9 cellular contexts compared by ENCODE assay signal in genomic region chr14:51880810-51881580, GRCh38. TPM values are rescaled to one million over a fixed set of nuclear protein-coding genes. Genes with fewer than 3 reads are reported as not detected.
A peak's percentile ranks its signal among the peaks of the same experiment; 100 is the strongest.
DNase-seq lines count a peak whose midpoint lies in the region; ATAC-seq, FAIRE-seq and TF ChIP-seq lines count a peak whose summit lies in the region.
"Had no signal": no experiment of that assay in that cellular context is flagged by ENCODE, and none has a peak within 500 bp of the region (broad histone marks: within the 10 kb centered on the region; RNA-seq: fewer than 3 reads in every experiment).

No MANE protein-coding gene starts in this region.

- no peak overlapping the region for H4K91ac ChIP-seq in H1 (replicated peaks; ENCODE audit: insufficient read length, low read length)

- FAIRE-seq in H1 (lab: Jason Lieb, UNC) = no peak

- no peak for TF ChIP-seq EP300 in H1 (IDR thresholded peaks at IDR 0.05; ENCODE audit: borderline replicate concordance in 1 of 2, low read depth in 2 of 2, low read length in 2 of 2)

- H3K79me1 ChIP-seq in H1 (ENCODE audit: low read depth, low read length) = no peaks in the 10 kb centered on the region

- no peak overlapping the region for H2BK12ac ChIP-seq in H1 (ENCODE audit: low read depth, low read length)

- H3K9me3 ChIP-seq in BE2C (no peaks in the 10 kb centered on the region), H1 (ENCODE audit: insufficient read depth in 2 of 2, low read depth in 1 of 2, low read length in 1 of 2) (no peaks in the 10 kb centered on the region)

- no peak overlapping the region for H3K56ac ChIP-seq in H1 (replicated peaks; ENCODE audit: insufficient read length, low read depth, low read length)

- H2BK5ac ChIP-seq in H1 (ENCODE audit: low read depth, low read length) = no peak overlapping the region

- no peak overlapping the region for H3K27ac ChIP-seq in H1 (ENCODE audit: low read depth, low read length)

- H3K4ac ChIP-seq in H1 (replicated peaks; ENCODE audit: insufficient read length, low read depth, low read length) = no peak overlapping the region

- CTCF ChIA-PET in H1 (lab: Charles Lee; ENCODE audit: partially characterized antibody) = interaction anchor here (0.7 to 2.2 kb wide), 4 partner anchors 10 to 96 kb away, joined by 3 to 8 read pairs (median 4); no protein-coding TSS in a partner anchor

- H2BK20ac ChIP-seq in H1 (ENCODE audit: low read length) = no peak overlapping the region

- POLR2A ChIA-PET in H1 (lab: Charles Lee; ENCODE audit: partially characterized antibody) = no interaction called here

- H4K5ac ChIP-seq in H1 (ENCODE audit: insufficient read length, low read depth, low read length) = no peak overlapping the region

- H3K23ac ChIP-seq in H1 (ENCODE audit: insufficient read length) = no peak overlapping the region

- no peak overlapping the region for H3K4me3 ChIP-seq in BE2C (ENCODE audit: low read depth, low read length)
- no peak overlapping the region for H3K4me3 ChIP-seq in H1 (ENCODE audit: extremely low read depth in 1 of 4, insufficient read depth in 2 of 4, low read depth in 3 of 4, low read length in 4 of 4)
- H3K4me3 ChIP-seq: SK-N-MC had no signal

- H3K27me3 ChIP-seq in BE2C (no peaks in the 10 kb centered on the region), H1 (replicated peaks in 1 of 4; ENCODE audit: control insufficient read depth in 3 of 4, extremely low read depth in 1 of 4, insufficient read depth in 3 of 4, low read length in 3 of 4) (no peaks in the 10 kb centered on the region)

- H3K23me2 ChIP-seq in H1 (ENCODE audit: low read depth, low read length) = no peaks in the 10 kb centered on the region

- no peaks in the 10 kb centered on the region for H3K79me2 ChIP-seq in H1 (ENCODE audit: control insufficient read depth in 1 of 2, insufficient read depth in 2 of 2, low read length in 2 of 2)

- H3K9ac ChIP-seq in H1 (replicated peaks in 1 of 4; ENCODE audit: extremely low read depth in 1 of 4, low read depth in 3 of 4, low read length in 3 of 4) = no peak overlapping the region

- no peak for TF ChIP-seq POLR2A in H1 (IDR thresholded peaks at IDR 0.05; ENCODE audit: control extremely low read depth in 1 of 2, low read depth in 2 of 2, low read length in 2 of 2)

- peaks cover 28% of the 10 kb centered on the region for H3K4me1 ChIP-seq in BE2C
- no peaks in the 10 kb centered on the region for H3K4me1 ChIP-seq in H1 (replicated peaks in 1 of 4; ENCODE audit: control insufficient read depth in 3 of 4, insufficient read depth in 4 of 4, low read length in 3 of 4)

- H3K4me2 ChIP-seq in H1 (ENCODE audit: insufficient read depth in 1 of 2, low read depth in 2 of 2, low read length in 2 of 2) = no peak overlapping the region

- H4K20me1 ChIP-seq in H1 (replicated peaks in 1 of 2; ENCODE audit: control insufficient read depth in 1 of 2, insufficient read depth in 2 of 2, low read length in 2 of 2) = no peaks in the 10 kb centered on the region

- no peak overlapping the region for H2BK15ac ChIP-seq in H1 (ENCODE audit: low read length)

- 0 out of 2 replicates have a peak overlapping the region, but pooled peaks have one; percentile 30 for H2AFZ ChIP-seq in H1 (ENCODE audit: low read length)

- WGBS in H1 (ENCODE audit: extremely low coverage in 1 of 2, insufficient coverage in 1 of 2, insufficient read length in 1 of 2, insufficient replicate concordance in 2 of 2, low coverage in 1 of 2, low lambda C conversion rate in 2 of 2, missing lambda C conversion rate in 1 of 2), 2 experiments = 79% methylated on average over 7 of the region's 7 CpGs; no CpG with 5 or more reads in 1 of the 2 experiments

- H3K18ac ChIP-seq in H1 (ENCODE audit: extremely low read depth, low read length) = no peak overlapping the region

- H3K36me3 ChIP-seq in BE2C (no peaks in the 10 kb centered on the region; the same call in 1 of the 2 replicates), H1 (ENCODE audit: control insufficient read depth in 2 of 4, insufficient read depth in 4 of 4, low read length in 3 of 4) (no peaks in the 10 kb centered on the region)

- TF ChIP-seq CTCF in BE2C (IDR thresholded peaks at IDR 0.05; ENCODE audit: low read depth, low read length) (0 out of 2 replicates have a peak, but pooled peaks have one; percentile 15), H1 (IDR thresholded peaks at IDR 0.05; ENCODE audit: control extremely low read depth in 1 of 3, insufficient read depth in 1 of 3, low read depth in 1 of 3, low read length in 3 of 3) (no peak)

- no peak overlapping the region for H3K14ac ChIP-seq in H1 (ENCODE audit: insufficient read length)

- H4K8ac ChIP-seq in H1 (ENCODE audit: extremely low read depth, insufficient read depth, low read length) = no peak overlapping the region

- no peak overlapping the region for H2AK5ac ChIP-seq in H1 (ENCODE audit: low read depth, low read length)

- DNase-seq in BE2C (no peak), H1 (ENCODE audit: low read depth in 1 of 2, low spot score in 2 of 2) (no peak), HUDEP-2 (lab: John Stamatoyannopoulos, UW; ENCODE audit: unreplicated experiment in 76 of 76) (no peak), NCI-H2107 (lab: John Stamatoyannopoulos, UW) (no peak), NCI-H1417 treated with DMSO at 0.1 percent for 48 hours (lab: John Stamatoyannopoulos, UW) (no peak), putamen (ENCODE audit: low spot score) (no peak)

- ATAC-seq in GM18907 (IDR thresholded peaks at IDR 0.05; ENCODE audit: unreplicated experiment) (peak; percentile 54), HG03039 (IDR thresholded peaks at IDR 0.05; ENCODE audit: unreplicated experiment) (peak; percentile 53)

- no peak for TF ChIP-seq RAD21 in H1 (IDR thresholded peaks at IDR 0.05 in 1 of 2, conservative IDR thresholded peaks at IDR 0.05 in 1 of 2; ENCODE audit: low read depth in 2 of 2, low read length in 2 of 2)

- H2BK120ac ChIP-seq in H1 (replicated peaks; ENCODE audit: low read depth, low read length) = no peak overlapping the region

TF ChIP-seq in H1, 55 proteins besides CTCF, POLR2A, EP300 and RAD21:
- TF ChIP-seq TAF1 (IDR thresholded peaks at IDR 0.05; ENCODE audit: low read depth, low read length) (no peak), NRF1 (IDR thresholded peaks at IDR 0.05; ENCODE audit: low read depth, low read length) (no peak), JUN (IDR thresholded peaks at IDR 0.05; ENCODE audit: low read depth, low read length) (no peak), CEBPB (IDR thresholded peaks at IDR 0.05; ENCODE audit: low read depth, low read length) (no peak), HDAC2 (IDR thresholded peaks at IDR 0.05; ENCODE audit: borderline replicate concordance in 1 of 2, low read depth in 2 of 2, low read length in 2 of 2) (no peak), BACH1 (IDR thresholded peaks at IDR 0.05; ENCODE audit: low read length) (no peak), USF2 (IDR thresholded peaks at IDR 0.05; ENCODE audit: low read length) (no peak), GTF2F1 (IDR thresholded peaks at IDR 0.05; ENCODE audit: borderline replicate concordance, low read depth, low read length) (no peak), RBBP5 (IDR thresholded peaks at IDR 0.05; ENCODE audit: borderline replicate concordance, low read depth, low read length) (no peak), TCF12 (IDR thresholded peaks at IDR 0.05; ENCODE audit: low read depth, low read length) (no peak), FOSL1 (IDR thresholded peaks at IDR 0.05; ENCODE audit: insufficient read depth, low read depth, low read length) (no peak), SIX5 (IDR thresholded peaks at IDR 0.05; ENCODE audit: low read depth, low read length) (no peak), SAP30 (IDR thresholded peaks at IDR 0.05; ENCODE audit: insufficient read depth, insufficient replicate concordance, low read length) (no peak), SRF (IDR thresholded peaks at IDR 0.05; ENCODE audit: low read depth, low read length) (no peak), EGR1 (IDR thresholded peaks at IDR 0.05; ENCODE audit: borderline replicate concordance, low read depth, low read length) (no peak), MAFK (IDR thresholded peaks at IDR 0.05; ENCODE audit: low read depth, low read length) (no peak), SUZ12 (IDR thresholded peaks at IDR 0.05; ENCODE audit: low read length) (no peak)

RNA-seq across cellular contexts. Expression of gene GNG2, which starts 20.6 kb away (rescaled TPM):
- 50.1 TPM for polyA plus RNA-seq in BE2C (2012; ENCODE audit: insufficient read depth, insufficient read length, low read depth)
- 17.9 and 18.5 TPM in 2 replicates for total RNA-seq in H1 (2021; fragmentation: NEBNext Ultra II Directional; extraction: Animal tissue kit (Norgen Biotek cat#: 25700))
- 5.5 and 8.2 TPM in 2 replicates for polyA plus RNA-seq in H1 (2011; rRNA removed)
- polyA plus RNA-seq in H1 (2011; cell fraction: cytosol; rRNA removed) = 8.5 TPM
- polyA plus RNA-seq in H1 (2011; cell fraction: nucleus; rRNA removed) = 5.6 TPM
- 8.2 to 18.2 TPM (median 10.6 TPM) in 4 replicates for polyA plus RNA-seq in H1 (2012, experiment 1 of 2)
- 2.6 TPM for polyA plus RNA-seq in H1 (2012, experiment 2 of 2)
- polyA plus RNA-seq in H1 (2013, experiment 1 of 2) = 11.2 TPM
- 10.7 TPM for polyA plus RNA-seq in H1 (2013, experiment 2 of 2)
- 9.3 and 15.9 TPM in 2 replicates for polyA minus RNA-seq in H1 (2011; rRNA and poly(A)+ RNA removed)
- 6.2 TPM for polyA minus RNA-seq in H1 (2011; cell fraction: cytosol; rRNA and poly(A)+ RNA removed)
- polyA minus RNA-seq in H1 (2011; cell fraction: nucleus; rRNA and poly(A)+ RNA removed) = 14.6 TPM
